8 cellular contexts compared by ENCODE assay signal in genomic region chr2:1862881-1863280, GRCh38.
"Had no signal": no experiment of that assay in that cellular context is flagged by ENCODE, and none has a peak within 500 bp of the region (broad histone marks: within the 10 kb centered on the region; RNA-seq: fewer than 3 reads in every experiment).

No MANE protein-coding gene starts in this region.

- H3K36me3 ChIP-seq: HAP-1 had no signal

- H3K9me3 ChIP-seq: HAP-1 had no signal

- H3K27ac ChIP-seq: HL-60 had no signal

- H3K4me1 ChIP-seq: HAP-1 had no signal

- H3K4me2 ChIP-seq: GM23338 had no signal

- DNase-seq: HFFc6, IMR-90, KG1 had no signal

- H2AFZ ChIP-seq: GM23338 had no signal

- FAIRE-seq: HTR-8/SVneo, K562 had no signal

- H3K4me3 ChIP-seq: GM23338, HAP-1, K562 had no signal
